ENCODE assay signal across 11 cellular contexts in the genomic region with DNA sequence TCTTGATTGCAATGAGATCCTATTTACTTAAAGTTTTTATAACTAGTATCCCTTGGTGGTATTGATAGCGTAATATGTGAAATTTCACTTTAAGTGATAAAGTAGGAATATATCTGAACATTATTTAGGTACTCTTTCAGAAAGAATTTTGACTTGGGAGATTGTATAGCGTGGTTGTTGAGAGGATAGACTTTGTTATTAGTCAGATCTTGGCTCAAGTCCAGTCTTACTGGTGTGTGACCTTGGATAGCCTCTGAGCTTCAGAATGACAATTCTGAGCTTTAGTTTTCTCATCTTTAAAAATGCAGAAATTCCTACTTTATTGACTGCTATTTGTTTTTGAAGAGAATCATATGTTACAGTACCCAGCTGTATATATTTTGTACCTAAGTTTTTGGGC. TPM values are rescaled to one million over a fixed set of nuclear protein-coding genes. Genes with fewer than 3 reads are reported as not detected.
DNase-seq lines count a peak whose midpoint lies in the region; ATAC-seq and TF ChIP-seq lines count a peak whose summit lies in the region.
"Had no signal": no experiment of that assay in that cellular context is flagged by ENCODE, and none has a peak within 500 bp of the region (broad histone marks: within the 10 kb centered on the region; RNA-seq: fewer than 3 reads in every experiment).

No MANE protein-coding gene starts in this region.

- H3K36me3 ChIP-seq in BJ (ENCODE audit: control insufficient read depth, insufficient read depth, low read length) (no peaks in the 10 kb centered on the region), body of pancreas (replicated peaks in 1 of 2; ENCODE audit: insufficient read depth in 1 of 2, low read depth in 2 of 2) (no peaks in the 10 kb centered on the region)

- H3K4me3 Mint-ChIP-seq in effector memory CD8-positive, alpha-beta T cell, result no peak overlapping the region

- H3K27me3 Mint-ChIP-seq in effector memory CD8-positive, alpha-beta T cell, result no peaks in the 10 kb centered on the region

- peaks cover 0 to 24% of the 10 kb centered on the region in 2 donors for H3K4me1 Mint-ChIP-seq in effector memory CD8-positive, alpha-beta T cell (ENCODE audit: low read depth in 2 of 2)

- no peaks in the 10 kb centered on the region for H3K9me3 ChIP-seq in body of pancreas

- POLR2A ChIA-PET in BJ (lab: Charles Lee), result interaction anchor here (0.5 kb wide), 1 partner anchor 651 kb away, joined by 3 read pairs; no protein-coding TSS in a partner anchor

- H3K4me1 ChIP-seq in body of pancreas, result peaks cover 8% of the 10 kb centered on the region

- no peaks in the 10 kb centered on the region for H3K9me3 Mint-ChIP-seq in effector memory CD8-positive, alpha-beta T cell

- peak overlapping the region in 1 of 2 donors; percentile 31 for H3K27ac Mint-ChIP-seq in effector memory CD8-positive, alpha-beta T cell

- no peak overlapping the region for H3K4me3 ChIP-seq in BJ (ENCODE audit: low read depth, low read length)
- H3K4me3 ChIP-seq in body of pancreas, result no peak overlapping the region
- H3K4me3 ChIP-seq: dorsolateral prefrontal cortex, GM12878 had no signal

- WGBS in body of pancreas, 2 donors, result 40 to 44% methylated on average over 2 of the region's 2 CpGs

- DNase-seq in BJ (ENCODE audit: low read depth), result peak; percentile 14
- DNase-seq in HS-5 (ENCODE audit: low read depth), result peak; percentile 71
- DNase-seq in body of pancreas, result peak in 3 of 4 donors; percentile 47 to 57 (median 51)
- peak; percentile 78 for DNase-seq in kidney tubule cell (ENCODE audit: low spot score)
- no peak for DNase-seq in effector memory CD8-positive, alpha-beta T cell
- DNase-seq in NCI-H2081 treated with DMSO at 0.1 percent for 48 hours (lab: John Stamatoyannopoulos, UW), result no peak
- no peak for DNase-seq in NCI-H2107 treated with DMSO at 0.1 percent for 48 hours (lab: John Stamatoyannopoulos, UW; ENCODE audit: unreplicated experiment)
- DNase-seq: dorsolateral prefrontal cortex, T-helper 1 cell had no signal

- no peak for TF ChIP-seq POLR2A in body of pancreas (IDR thresholded peaks at IDR 0.05)

- H3K27ac ChIP-seq in body of pancreas, result peak overlapping the region in 1 of 4 donors; percentile 21
- H3K27ac ChIP-seq: dorsolateral prefrontal cortex had no signal

- TF ChIP-seq CTCF in BJ (IDR thresholded peaks at IDR 0.05; ENCODE audit: insufficient read depth, low read depth, low read length) (no peak), body of pancreas (IDR thresholded peaks at IDR 0.05) (no peak)

- CTCF ChIA-PET in BJ (lab: Yijun Ruan, JAX), result interaction anchor here (1.6 kb wide), 1 partner anchor 16 kb away, joined by 6 read pairs; no protein-coding TSS in a partner anchor

- H3K36me3 Mint-ChIP-seq in effector memory CD8-positive, alpha-beta T cell (ENCODE audit: insufficient read depth), result peaks cover 84% of the 10 kb centered on the region

- H3K27me3 ChIP-seq in BJ (ENCODE audit: control insufficient read depth, insufficient read depth, low read length) (no peaks in the 10 kb centered on the region), body of pancreas (no peaks in the 10 kb centered on the region)
- H3K27me3 ChIP-seq: dorsolateral prefrontal cortex had no signal

- intact Hi-C loops in body of pancreas (cut with DNase I), result no loop called here

- peak; percentile 68 for ATAC-seq in body of pancreas
- no peak for ATAC-seq in effector memory CD8-positive, alpha-beta T cell (replicated peaks)
- ATAC-seq in GM19328 (IDR thresholded peaks at IDR 0.05; ENCODE audit: unreplicated experiment), result no peak
- ATAC-seq: GM12878 had no signal

RNA-seq across cellular contexts. Expression of gene DCK, which starts 32.6 kb away (rescaled TPM):
- polyA plus RNA-seq in BJ (2011; rRNA removed), result 3.8 and 7.2 TPM in 2 replicates
- 0.76 and 1.5 TPM in 2 replicates for polyA minus RNA-seq in BJ (2011; rRNA and poly(A)+ RNA removed)
- total RNA-seq in body of pancreas, result 1 to 10 TPM; 4.6 to 7.3 TPM

Comparison
In these comparisons a context has a peak if more than half of its experiments do, and no peak if none do; other contexts are left out.
1. DNase-seq: peak in BJ (single experiment), HS-5 (single experiment), body of pancreas (3 of 4) and kidney tubule cell (single experiment); none in effector memory CD8-positive, alpha-beta T cell (0 of 3), NCI-H2081 treated with DMSO at 0.1 percent for 48 hours (single experiment) and NCI-H2107 treated with DMSO at 0.1 percent for 48 hours (single experiment).